ENCODE assay signal across 31 cellular contexts in the genomic region with DNA sequence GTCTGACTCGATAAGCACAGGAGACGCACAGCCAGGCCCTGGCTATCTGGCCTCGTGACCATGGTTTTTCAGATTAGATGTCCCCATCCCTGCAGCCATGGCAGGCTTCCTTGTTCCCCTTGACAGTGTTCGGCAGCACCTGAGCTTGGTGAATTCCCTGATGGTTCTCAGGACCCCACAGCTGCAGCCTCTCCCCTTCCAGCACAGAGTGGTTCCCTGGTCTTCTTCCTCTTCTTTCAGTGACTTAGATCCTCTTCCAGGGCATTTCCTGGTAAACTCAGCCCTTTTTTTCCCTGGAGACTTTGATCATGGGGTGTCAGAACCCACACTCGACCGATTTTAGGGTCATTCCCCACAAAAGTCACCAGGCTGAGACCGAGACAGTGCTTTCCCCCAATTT. TPM values are rescaled to one million over a fixed set of nuclear protein-coding genes. Genes with fewer than 3 reads are reported as not detected.
"Had no signal": no experiment of that assay in that cellular context is flagged by ENCODE, and none has a peak within 500 bp of the region (broad histone marks: within the 10 kb centered on the region; RNA-seq: fewer than 3 reads in every experiment).

No MANE protein-coding gene starts in this region.

- H3K27ac Mint-ChIP-seq: activated CD4-positive, alpha-beta memory T cell treated with anti-CD3 and anti-CD28 coated beads for 36 hours; activated CD4-positive, alpha-beta T cell treated with anti-CD3 and anti-CD28 coated beads, Interleukin-2, amount 10 ng/mL, durations not matched to agents 7 days and 5 days; activated naive CD4-positive, alpha-beta T cell treated with anti-CD3 and anti-CD28 coated beads for 36 hours; activated naive CD8-positive, alpha-beta T cell treated with anti-CD3 and anti-CD28 coated beads, Interleukin-2, amount 10 ng/mL, durations not matched to agents 7 days and 5 days; T-helper 1 cell treated with Interleukin-12 subunit alpha and Interleukin-12 subunit beta and Interleukin-4 antibody, amounts not matched to agents 30 μg/mL and 1 μg/mL, for 36 hours had no signal

- H3K9me3 ChIP-seq: adrenal gland, ascending aorta, body of pancreas, SJSA1 had no signal

- H3K36me3 ChIP-seq: adrenal gland, ascending aorta, SJSA1 had no signal

- H3K4me3 ChIP-seq: adrenal gland, ascending aorta, body of pancreas, SJSA1 had no signal

- DNase-seq: activated CD4-positive, alpha-beta memory T cell treated with anti-CD3 and anti-CD28 coated beads for 36 hours; activated CD4-positive, alpha-beta T cell treated with anti-CD3 and anti-CD28 coated beads, Interleukin-2, amount 10 ng/mL, durations not matched to agents 7 days and 5 days; activated CD4-positive, CD25-positive, alpha-beta regulatory T cell treated with anti-CD3 and anti-CD28 coated beads, Interleukin-2, amount 50 U/mL, for 72 hours; activated CD8-positive, alpha-beta memory T cell treated with anti-CD3 and anti-CD28 coated beads, Interleukin-2, amount 50 U/mL, for 48 hours; activated naive CD4-positive, alpha-beta T cell treated with anti-CD3 and anti-CD28 coated beads for 36 hours; activated naive CD8-positive, alpha-beta T cell treated with anti-CD3 and anti-CD28 coated beads, Interleukin-2, amount 10 ng/mL, durations not matched to agents 7 days and 5 days; activated T-cell treated with anti-CD3 and anti-CD28 coated beads, Interleukin-2, amount 50 U/mL, for 1 hour; adrenal gland; body of pancreas; central memory CD4-positive, alpha-beta T cell; IMR-90; KG1; NCI-H1048; NCI-H1417; NCI-H1930; NCI-H2107; NCI-H2171 treated with DMSO at 0.1 percent for 48 hours; NCI-H226; NCI-H526; NCI-H82; NK-92 treated with Interleukin-12 subunit alpha and Interleukin-12 subunit beta, amount 100 ng/mL, for 24 hours; OCI-M1; RPMI8226 had no signal

- H3K36me3 Mint-ChIP-seq: activated naive CD8-positive, alpha-beta T cell treated with anti-CD3 and anti-CD28 coated beads, Interleukin-2, amount 10 ng/mL, durations not matched to agents 7 days and 5 days had no signal

- H3K4me1 ChIP-seq: adrenal gland, ascending aorta, body of pancreas, SJSA1 had no signal

- H3K27me3 ChIP-seq: adrenal gland, ascending aorta, body of pancreas, SJSA1 had no signal

- H3K27ac ChIP-seq: adrenal gland, ascending aorta, body of pancreas, SJSA1 had no signal

- ATAC-seq: body of pancreas, Panc1, SK-N-SH treated with all-trans-retinoic acid at 6 μM for 48 hours had no signal

- H3K4me1 Mint-ChIP-seq: activated CD4-positive, alpha-beta T cell treated with anti-CD3 and anti-CD28 coated beads, Interleukin-2, amount 10 ng/mL, durations not matched to agents 7 days and 5 days; activated naive CD8-positive, alpha-beta T cell treated with anti-CD3 and anti-CD28 coated beads, Interleukin-2, amount 10 ng/mL, durations not matched to agents 7 days and 5 days had no signal

- H3K4me3 Mint-ChIP-seq: activated CD4-positive, alpha-beta memory T cell treated with anti-CD3 and anti-CD28 coated beads for 36 hours; activated CD4-positive, alpha-beta T cell treated with anti-CD3 and anti-CD28 coated beads, Interleukin-2, amount 10 ng/mL, durations not matched to agents 7 days and 5 days; activated naive CD4-positive, alpha-beta T cell treated with anti-CD3 and anti-CD28 coated beads for 36 hours; activated naive CD8-positive, alpha-beta T cell treated with anti-CD3 and anti-CD28 coated beads, Interleukin-2, amount 10 ng/mL, durations not matched to agents 7 days and 5 days; T-helper 1 cell treated with Interleukin-12 subunit alpha and Interleukin-12 subunit beta and Interleukin-4 antibody, amounts not matched to agents 30 μg/mL and 1 μg/mL, for 36 hours had no signal

- H3K9me3 Mint-ChIP-seq: activated CD4-positive, alpha-beta memory T cell treated with anti-CD3 and anti-CD28 coated beads for 36 hours; activated CD4-positive, alpha-beta T cell treated with anti-CD3 and anti-CD28 coated beads, Interleukin-2, amount 10 ng/mL, durations not matched to agents 7 days and 5 days; activated naive CD4-positive, alpha-beta T cell treated with anti-CD3 and anti-CD28 coated beads for 36 hours; activated naive CD8-positive, alpha-beta T cell treated with anti-CD3 and anti-CD28 coated beads, Interleukin-2, amount 10 ng/mL, durations not matched to agents 7 days and 5 days; T-helper 1 cell treated with Interleukin-12 subunit alpha and Interleukin-12 subunit beta and Interleukin-4 antibody, amounts not matched to agents 30 μg/mL and 1 μg/mL, for 36 hours had no signal

- H3K27me3 Mint-ChIP-seq: activated CD4-positive, alpha-beta memory T cell treated with anti-CD3 and anti-CD28 coated beads for 36 hours; activated CD4-positive, alpha-beta T cell treated with anti-CD3 and anti-CD28 coated beads, Interleukin-2, amount 10 ng/mL, durations not matched to agents 7 days and 5 days; activated naive CD8-positive, alpha-beta T cell treated with anti-CD3 and anti-CD28 coated beads, Interleukin-2, amount 10 ng/mL, durations not matched to agents 7 days and 5 days had no signal

RNA-seq across cellular contexts. Expression of gene GLB1L3, which starts 14.5 kb away (rescaled TPM):
- total RNA-seq: ascending aorta, IMR-90, LHCN-M2, M059J, Right ventricle myocardium superior, SJSA1 had no signal

RNA-seq across cellular contexts. Expression of gene GLB1L2, which starts 41.1 kb away (rescaled TPM):
- total RNA-seq: LHCN-M2, M059J, SJSA1 had no signal
